ENCODE assay signal across 20 cellular contexts in genomic region chr11:72454791-72455190, GRCh38. TPM values are rescaled to one million over a fixed set of nuclear protein-coding genes. Genes with fewer than 3 reads are reported as not detected.
DNase-seq lines count a peak whose midpoint lies in the region; ATAC-seq and TF ChIP-seq lines count a peak whose summit lies in the region.
"Had no signal": no experiment of that assay in that cellular context is flagged by ENCODE, and none has a peak within 500 bp of the region (broad histone marks: within the 10 kb centered on the region; RNA-seq: fewer than 3 reads in every experiment).

No MANE protein-coding gene starts in this region.

- no peak for TF ChIP-seq POLR2A in NB4 (IDR thresholded peaks at IDR 0.05; ENCODE audit: extremely low read depth, insufficient read length)

- in situ Hi-C loops in brain microvascular endothelial cell (cut with HindIII; ENCODE audit: low pct_ligation_motif_present, low sequenced_read_pairs) = no loop called here

- H3K79me1 ChIP-seq in mesendoderm (ENCODE audit: low read length) = no peaks in the 10 kb centered on the region

- H3K36me3 ChIP-seq in brain microvascular endothelial cell (replicated peaks) (no peaks in the 10 kb centered on the region), mesendoderm (ENCODE audit: control insufficient read depth, insufficient read depth, low read length) (no peaks in the 10 kb centered on the region)
- H3K36me3 ChIP-seq: breast epithelium had no signal

- DNase-seq in DMS 273 (lab: John Stamatoyannopoulos, UW; ENCODE audit: unreplicated experiment) (peak; percentile 8), DMS 273 treated with DMSO at 0.1 percent for 48 hours (lab: John Stamatoyannopoulos, UW) (no peak), NB4 (ENCODE audit: low read depth) (no peak), brain microvascular endothelial cell (no peak), mesendoderm (peak; percentile 37), NCI-H1694 treated with DMSO at 0.1 percent for 48 hours (lab: John Stamatoyannopoulos, UW) (no peak)
- no peak for DNase-seq in stimulated activated CD4-positive, alpha-beta T cell treated with anti-CD3 and anti-CD28 coated beads, Interleukin-15, amount 100 ng/mL, for 24 hours
- DNase-seq: 8988T; activated CD4-positive, alpha-beta T cell treated with anti-CD3 and anti-CD28 coated beads for 36 hours; activated CD8-positive, alpha-beta memory T cell treated with anti-CD3 and anti-CD28 coated beads for 24 hours; activated T-cell treated with anti-CD3 and anti-CD28 coated beads, Interleukin-2, amount 50 U/mL, for 4 hours; cortex of kidney; glutamatergic neuron; IMR-90; mammary epithelial cell; PC-9; SHP77; T-cell had no signal

- no peak overlapping the region for H4K5ac ChIP-seq in mesendoderm (ENCODE audit: low read length)

- no peak overlapping the region for H3K56ac ChIP-seq in mesendoderm (ENCODE audit: low read length)

- no peak overlapping the region for H3K23ac ChIP-seq in mesendoderm (ENCODE audit: low read length)

- H3K4me2 ChIP-seq in mesendoderm (ENCODE audit: low read length) = no peak overlapping the region
- H3K4me2 ChIP-seq: PC-9 had no signal

- no peaks in the 10 kb centered on the region for H3K79me2 ChIP-seq in mesendoderm (ENCODE audit: control insufficient read depth, insufficient read depth, low read length)

- H2BK120ac ChIP-seq in mesendoderm (ENCODE audit: low read depth, low read length) = no peak overlapping the region

- H2BK15ac ChIP-seq in mesendoderm (replicated peaks; ENCODE audit: low read depth) = no peak overlapping the region

- H3K4ac ChIP-seq in mesendoderm (ENCODE audit: low read depth, low read length) = no peak overlapping the region

- H3K4me1 ChIP-seq in mesendoderm (ENCODE audit: control insufficient read depth, low read depth, low read length) = no peaks in the 10 kb centered on the region
- H3K4me1 ChIP-seq: breast epithelium had no signal

- no peak overlapping the region for H3K18ac ChIP-seq in mesendoderm (ENCODE audit: low read length)

- no peak overlapping the region for H3K4me3 ChIP-seq in NB4 (ENCODE audit: low read depth, low read length)
- H3K4me3 ChIP-seq in brain microvascular endothelial cell (ENCODE audit: low read depth, low read length) = no peak overlapping the region
- H3K4me3 ChIP-seq in mesendoderm (ENCODE audit: low read length) = no peak overlapping the region
- H3K4me3 ChIP-seq: breast epithelium, PC-9 had no signal

- WGBS in mesendoderm (ENCODE audit: extremely low coverage, insufficient coverage, low lambda C conversion rate) = no CpG with 5 or more reads among the region's 4 CpGs

- H3K27ac ChIP-seq in brain microvascular endothelial cell (no peak overlapping the region), mesendoderm (ENCODE audit: low read depth, low read length) (no peak overlapping the region)
- H3K27ac ChIP-seq: breast epithelium, PC-9 had no signal

- H3K9ac ChIP-seq in mesendoderm (ENCODE audit: low read length) = no peak overlapping the region

- H3K27me3 ChIP-seq in brain microvascular endothelial cell (replicated peaks) (peaks cover 14% of the 10 kb centered on the region), mesendoderm (ENCODE audit: insufficient read depth, low read length, poor library complexity) (no peaks in the 10 kb centered on the region)
- H3K27me3 ChIP-seq: breast epithelium had no signal

- H4K8ac ChIP-seq in mesendoderm (ENCODE audit: low read depth, low read length) = no peak overlapping the region

- no peak for ATAC-seq in HG03175 (IDR thresholded peaks at IDR 0.05; ENCODE audit: unreplicated experiment)
- ATAC-seq: activated CD4-positive, alpha-beta T cell treated with anti-CD3 and anti-CD28 coated beads for 36 hours; activated T-cell treated with anti-CD3 and anti-CD28 coated beads, Interleukin-2, amount 50 U/mL, for 4 hours; T-cell had no signal

- TF ChIP-seq CTCF in NB4 (IDR thresholded peaks at IDR 0.05; ENCODE audit: low read depth, low read length) = peak; percentile 44
- peak; percentile 41 for TF ChIP-seq CTCF in brain microvascular endothelial cell (IDR thresholded peaks at IDR 0.05; ENCODE audit: low read depth, low read length, missing control alignments)

- H2BK5ac ChIP-seq in mesendoderm (ENCODE audit: low read length) = no peak overlapping the region

- no peak overlapping the region for H2AK5ac ChIP-seq in mesendoderm (ENCODE audit: low read length)

RNA-seq across cellular contexts. Expression of gene CLPB, which starts 20.5 kb away (rescaled TPM):
- polyA plus RNA-seq in mesendoderm (2013, experiment 1 of 2) = 11.2 TPM
- polyA plus RNA-seq in mesendoderm (2013, experiment 2 of 2) = 10.5 TPM

Comparison
In these comparisons a context has a peak if more than half of its experiments do, and no peak if none do; other contexts are left out.
1. DNase-seq: peak in DMS 273 (single experiment) and mesendoderm (single experiment); none in DMS 273 treated with DMSO at 0.1 percent for 48 hours (single experiment), NB4 (single experiment), brain microvascular endothelial cell (single experiment), stimulated activated CD4-positive, alpha-beta T cell treated with anti-CD3 and anti-CD28 coated beads, Interleukin-15, amount 100 ng/mL, for 24 hours (single experiment) and NCI-H1694 treated with DMSO at 0.1 percent for 48 hours (single experiment).